In genomic region chr1:100322436-100323211, GRCh38 we compare ENCODE assay signal across 12 cellular contexts. TPM values are rescaled to one million over a fixed set of nuclear protein-coding genes. Genes with fewer than 3 reads are reported as not detected.
DNase-seq lines count a peak whose midpoint lies in the region; ATAC-seq, FAIRE-seq and TF ChIP-seq lines count a peak whose summit lies in the region.
"Had no signal": no experiment of that assay in that cellular context is flagged by ENCODE, and none has a peak within 500 bp of the region (broad histone marks: within the 10 kb centered on the region; RNA-seq: fewer than 3 reads in every experiment).

No MANE protein-coding gene starts in this region.

- H3K9me3 ChIP-seq in adipocyte (ENCODE audit: control insufficient read depth, low read length) (peaks cover 12% of the 10 kb centered on the region), mucosa of descending colon (peaks cover 8% of the 10 kb centered on the region)
- H3K9me3 ChIP-seq: prostate gland had no signal

- H3K27me3 ChIP-seq in adipocyte (replicated peaks; ENCODE audit: control insufficient read depth, insufficient read depth, low read length): no peaks in the 10 kb centered on the region
- H3K27me3 ChIP-seq: stomach had no signal

- H3K9ac ChIP-seq in adipocyte (ENCODE audit: low read length): peak overlapping the region; percentile 69

- H3K4me3 ChIP-seq in adipocyte (ENCODE audit: low read length) (no peak overlapping the region), mucosa of descending colon (no peak overlapping the region)
- H3K4me3 ChIP-seq: prostate gland, stomach had no signal

- DNase-seq in adipocyte (ENCODE audit: low read depth): peak; percentile 74
- no peak for DNase-seq in mucosa of descending colon
- no peak for DNase-seq in head of caudate nucleus
- DNase-seq in NCI-H1694 treated with DMSO at 0.1 percent for 48 hours (lab: John Stamatoyannopoulos, UW): no peak
- DNase-seq in germinal center (ENCODE audit: low spot score): no peak
- no peak for DNase-seq in Kasumi-1 (lab: John Stamatoyannopoulos, UW)
- DNase-seq: amniotic stem cell, NCI-H187 had no signal

- H3K36me3 ChIP-seq in adipocyte (ENCODE audit: control insufficient read depth, insufficient read depth, low read length, severe bottlenecking) (no peaks in the 10 kb centered on the region), mucosa of descending colon (ENCODE audit: low read depth) (no peaks in the 10 kb centered on the region)
- H3K36me3 ChIP-seq: prostate gland, stomach had no signal

- FAIRE-seq in G401.6 (lab: Jason Lieb, UNC): peak; percentile 47

- ATAC-seq in HG02759 (IDR thresholded peaks at IDR 0.05; ENCODE audit: unreplicated experiment): peak; percentile 66
- peak; percentile 43 for ATAC-seq in mucosa of descending colon

- no peak for TF ChIP-seq CTCF in mucosa of descending colon (IDR thresholded peaks at IDR 0.05)

- intact Hi-C loops in mucosa of descending colon (cut with DNase I, micrococcal nuclease) (no loop called here), head of caudate nucleus (cut with DNase I) (no loop called here)

- H3K4me1 ChIP-seq in adipocyte (ENCODE audit: control insufficient read depth, insufficient read depth, low read length): peaks cover 20% of the 10 kb centered on the region
- H3K4me1 ChIP-seq in mucosa of descending colon (ENCODE audit: low read depth): peaks cover 2% of the 10 kb centered on the region
- H3K4me1 ChIP-seq: prostate gland had no signal

RNA-seq across cellular contexts. Expression of gene CDC14A, which starts 29.7 kb away (rescaled TPM):
- 10 to 100 TPM; 15.6 to 34.3 (median 18.5) TPM for total RNA-seq in mucosa of descending colon

RNA-seq across cellular contexts. Expression of gene RTCA, which starts 56.6 kb away (rescaled TPM):
- 10 to 100 TPM; 35.0 to 40.1 (median 36.3) TPM for total RNA-seq in mucosa of descending colon
